In the genomic region with DNA sequence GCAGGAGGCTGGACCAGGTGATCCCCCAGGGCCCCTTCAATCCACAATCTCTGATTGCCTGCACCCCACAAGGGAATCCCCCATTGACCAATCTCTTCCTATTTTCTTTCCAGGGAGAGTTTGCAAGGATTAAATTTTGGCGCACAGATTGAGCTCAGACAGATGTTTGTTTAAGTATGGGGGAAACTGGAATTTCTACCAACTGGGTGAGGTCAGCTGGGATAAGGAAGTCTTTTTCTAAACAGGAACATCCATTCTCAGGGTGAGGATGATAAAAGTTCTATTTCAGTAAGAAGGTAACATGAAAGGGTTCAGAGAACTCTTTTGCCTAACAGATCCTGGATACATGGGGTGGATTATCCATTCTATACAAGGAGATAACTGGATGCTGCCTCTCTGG, we compare ENCODE assay signal across 17 cellular contexts.
"Had no signal": no experiment of that assay in that cellular context is flagged by ENCODE, and none has a peak within 500 bp of the region (broad histone marks: within the 10 kb centered on the region; RNA-seq: fewer than 3 reads in every experiment).

No MANE protein-coding gene starts in this region.

- DNase-seq: cerebellar nuclear complex; colonic mucosa; dermis blood vessel endothelial cell; erythroblast; foreskin melanocyte; head of caudate nucleus; kidney; left cardiac atrium; left ventricle myocardium inferior; naive thymus-derived CD4-positive, alpha-beta T cell; nephron progenitor cell; sigmoid colon; stimulated activated CD4-positive, alpha-beta T cell treated with anti-CD3 and anti-CD28 coated beads, Interleukin-12 subunit alpha, Interleukin-12 subunit beta, amount 100 ng/mL, for 4 hours; stimulated activated naive CD4-positive, alpha-beta T cell treated with Interleukin-2 at 50 U/mL for 16 hours had no signal

- ATAC-seq: left cardiac atrium; naive thymus-derived CD4-positive, alpha-beta T cell had no signal

- H3K4me1 ChIP-seq: colonic mucosa, left ventricle myocardium inferior, right atrium auricular region, sigmoid colon had no signal

- H3K4me3 ChIP-seq: colonic mucosa, hepatocyte, left ventricle myocardium inferior, right atrium auricular region, sigmoid colon, skin epidermis had no signal

- H3K36me3 ChIP-seq: colonic mucosa, left ventricle myocardium inferior, right atrium auricular region, sigmoid colon had no signal

- H3K27ac ChIP-seq: colonic mucosa, hepatocyte, left ventricle myocardium inferior, right atrium auricular region, sigmoid colon, skin epidermis had no signal

- H3K27me3 ChIP-seq: colonic mucosa, hepatocyte, right atrium auricular region, sigmoid colon had no signal

- H3K9me3 ChIP-seq: colonic mucosa, left ventricle myocardium inferior, right atrium auricular region, sigmoid colon had no signal
